8 cellular contexts compared by ENCODE assay signal in the genomic region with DNA sequence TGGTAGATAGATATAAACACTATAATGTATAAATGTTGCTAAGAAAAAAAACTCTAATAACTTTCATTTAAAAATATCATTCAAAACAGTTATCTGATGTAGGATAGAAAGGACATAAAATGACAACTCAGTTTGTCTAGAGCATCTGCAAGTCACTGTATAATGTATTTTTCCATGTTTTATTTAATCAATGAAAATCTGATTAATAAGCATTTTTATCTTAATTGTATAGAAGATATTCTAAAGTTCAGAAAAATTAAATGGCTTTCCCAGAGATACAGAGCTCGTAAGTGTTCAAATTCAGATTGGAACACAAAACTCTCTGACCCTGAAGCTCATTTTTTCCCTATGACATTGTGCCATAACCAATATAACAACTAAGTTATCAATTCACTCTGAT.
"Had no signal": no experiment of that assay in that cellular context is flagged by ENCODE, and none has a peak within 500 bp of the region (broad histone marks: within the 10 kb centered on the region; RNA-seq: fewer than 3 reads in every experiment).

No MANE protein-coding gene starts in this region.

- H3K4me3 ChIP-seq: GM23248, HAP-1 had no signal

- H3K9me3 ChIP-seq: HAP-1 had no signal

- H3K4me1 ChIP-seq: HAP-1 had no signal

- H2AFZ ChIP-seq: GM23248 had no signal

- H3K36me3 ChIP-seq: HAP-1 had no signal

- H3K9ac ChIP-seq: GM23248 had no signal

- ATAC-seq: HCT116 had no signal

- DNase-seq: GM23248, GOT3, H7, HFFc6, KG1 had no signal

- H3K27ac ChIP-seq: GM23248, HL-60 had no signal
